Comparison of ENCODE assay signal across 8 cellular contexts in genomic region chr14:81219210-81219820, GRCh38. TPM values are rescaled to one million over a fixed set of nuclear protein-coding genes. Genes with fewer than 3 reads are reported as not detected.
DNase-seq lines count a peak whose midpoint lies in the region; ATAC-seq, FAIRE-seq and TF ChIP-seq lines count a peak whose summit lies in the region.

No MANE protein-coding gene starts in this region.

- CTCF ChIA-PET in BJ (lab: Yijun Ruan, JAX) = no interaction called here

- peak overlapping the region; percentile 70 for H3K4me3 ChIP-seq in BJ (ENCODE audit: low read depth, low read length)

- peak; percentile 62 for FAIRE-seq in colon (lab: Jason Lieb, UNC)

- ATAC-seq in GM19324 (IDR thresholded peaks at IDR 0.05; ENCODE audit: low FRiP score, unreplicated experiment) (peak; percentile 45), HG03460 (IDR thresholded peaks at IDR 0.05; ENCODE audit: unreplicated experiment) (peak; percentile 58)

- peak; percentile 88 for DNase-seq in BJ (ENCODE audit: low read depth)
- DNase-seq in NCI-H524 treated with DMSO at 0.1 percent for 48 hours (lab: John Stamatoyannopoulos, UW) = peak; percentile 98
- peak; percentile 86 for DNase-seq in activated CD4-positive, alpha-beta T cell treated with anti-CD3 and anti-CD28 coated beads for 48 hours
- DNase-seq in kidney tubule cell (ENCODE audit: low spot score) = peak; percentile 97
- DNase-seq in stimulated activated CD4-positive, alpha-beta T cell treated with anti-CD3 and anti-CD28 coated beads, Interleukin-1b, Interleukin-23, amount 100 ng/mL, for 1 hour (ENCODE audit: low read depth in 2 of 2) = peak; percentile 60 to 73

- TF ChIP-seq CTCF in BJ (IDR thresholded peaks at IDR 0.05; ENCODE audit: insufficient read depth, low read depth, low read length) = no peak

- no peaks in the 10 kb centered on the region for H3K27me3 ChIP-seq in BJ (ENCODE audit: control insufficient read depth, insufficient read depth, low read length)

- H3K36me3 ChIP-seq in BJ (ENCODE audit: control insufficient read depth, insufficient read depth, low read length) = no peaks in the 10 kb centered on the region; the same call in 1 of the 2 replicates

- POLR2A ChIA-PET in BJ (lab: Charles Lee) = interaction anchor here (0.9 kb wide), 1 partner anchor 36 kb away, joined by 5 read pairs; no protein-coding TSS in a partner anchor

RNA-seq across cellular contexts. Expression of gene GTF2A1, which starts 1.4 kb away (rescaled TPM):
- polyA plus RNA-seq in BJ (2011; rRNA removed) = 25.7 and 27.5 TPM in 2 replicates
- polyA minus RNA-seq in BJ (2011; rRNA and poly(A)+ RNA removed) = 30.5 and 33.1 TPM in 2 replicates

Comparison
In these comparisons a context has a peak if more than half of its experiments do, and no peak if none do; other contexts are left out.
1. Peak in every context shown above with its lines: DNase-seq, ATAC-seq and H3K4me3 ChIP-seq.